17 cellular contexts compared by ENCODE assay signal in genomic region chr20:50238081-50238800, GRCh38. TPM values are rescaled to one million over a fixed set of nuclear protein-coding genes. Genes with fewer than 3 reads are reported as not detected.
A peak's percentile ranks its signal among the peaks of the same experiment; 100 is the strongest.
DNase-seq lines count a peak whose midpoint lies in the region; ATAC-seq, FAIRE-seq and TF ChIP-seq lines count a peak whose summit lies in the region.
"Had no signal": no experiment of that assay in that cellular context is flagged by ENCODE, and none has a peak within 500 bp of the region (broad histone marks: within the 10 kb centered on the region; RNA-seq: fewer than 3 reads in every experiment).

No MANE protein-coding gene starts in this region.

- H3K4me3 ChIP-seq in heart right ventricle (no peak overlapping the region), IMR-90 (ENCODE audit: insufficient read depth, low read depth, low read length) (no peak overlapping the region), H1 (ENCODE audit: extremely low read depth in 1 of 4, insufficient read depth in 2 of 4, low read depth in 3 of 4, low read length in 4 of 4) (no peak overlapping the region), osteoblast (ENCODE audit: insufficient read depth, low read length) (no peak overlapping the region), HAP-1 (no peak overlapping the region), A673 (ENCODE audit: low read depth, low read length, poor library complexity, severe bottlenecking) (no peak overlapping the region)
- H3K4me3 ChIP-seq: Peyer's patch, SK-N-MC had no signal

- H3K9me1 ChIP-seq in IMR-90 (ENCODE audit: insufficient read depth, low read length), result peaks cover 3% of the 10 kb centered on the region; the same call in 1 of the 2 replicates

- peak; percentile 68 for DNase-seq in Right ventricle myocardium inferior (ENCODE audit: missing footprints)
- no peak for DNase-seq in heart right ventricle
- DNase-seq in IMR-90, result no peak
- DNase-seq in H1 (ENCODE audit: low read depth in 1 of 2, low spot score in 2 of 2), result no peak
- peak; percentile 66 for DNase-seq in osteoblast (ENCODE audit: insufficient read length, low spot score, missing footprints)
- DNase-seq in HAP-1 (ENCODE audit: low spot score in 2 of 2), result no peak
- DNase-seq in A673 (ENCODE audit: low spot score), result no peak
- DNase-seq: CD4-positive, alpha-beta memory T cell; HCEC 1CT; KG1; MV-4-11; NCI-H1694 treated with DMSO at 0.1 percent for 48 hours; NCI-H524; Peyer's patch had no signal

- H4K20me1 ChIP-seq in IMR-90 (ENCODE audit: insufficient read depth, low read length) (no peaks in the 10 kb centered on the region), H1 (replicated peaks in 1 of 2; ENCODE audit: control insufficient read depth in 1 of 2, insufficient read depth in 2 of 2, low read length in 2 of 2) (no peaks in the 10 kb centered on the region), osteoblast (ENCODE audit: insufficient read depth, low read length) (no peaks in the 10 kb centered on the region)

- H2AK9ac ChIP-seq in IMR-90 (replicated peaks; ENCODE audit: low read depth, low read length, poor library complexity), result no peak overlapping the region

- H2AK5ac ChIP-seq in IMR-90 (ENCODE audit: low read depth, low read length) (0 out of 2 replicates have a peak overlapping the region, but pooled peaks have one; percentile 8), H1 (ENCODE audit: low read depth, low read length) (no peak overlapping the region)

- H3K79me1 ChIP-seq in IMR-90 (ENCODE audit: low read depth in 1 of 2, low read length in 2 of 2) (no peaks in the 10 kb centered on the region), H1 (ENCODE audit: low read depth, low read length) (no peaks in the 10 kb centered on the region)

- no peak overlapping the region for H2BK15ac ChIP-seq in IMR-90 (ENCODE audit: low read depth, low read length)
- H2BK15ac ChIP-seq in H1 (ENCODE audit: low read length), result no peak overlapping the region

- no peak overlapping the region for H2BK120ac ChIP-seq in IMR-90 (ENCODE audit: low read depth, low read length)
- no peak overlapping the region for H2BK120ac ChIP-seq in H1 (replicated peaks; ENCODE audit: low read depth, low read length)

- H2AFZ ChIP-seq in IMR-90 (replicated peaks; ENCODE audit: low read length, poor library complexity) (no peak overlapping the region), H1 (ENCODE audit: low read length) (0 out of 2 replicates have a peak overlapping the region, but pooled peaks have one; percentile 49), osteoblast (ENCODE audit: low read length) (no peak overlapping the region)

- dilution Hi-C loops in IMR-90 (cut with HindIII; ENCODE audit: low sequenced_read_pairs, unreplicated experiment), result no loop called here

- WGBS in heart right ventricle, 2 donors, result 72 to 76% methylated on average over 19 of the region's 19 CpGs
- WGBS in IMR-90 (ENCODE audit: extremely low coverage in 2 of 2, insufficient read length in 1 of 2), 2 experiments, result 100% methylated on average over 2 of the region's 19 CpGs; no CpG with 5 or more reads in 1 of the 2 experiments
- WGBS in H1 (ENCODE audit: extremely low coverage in 1 of 2, insufficient coverage in 1 of 2, insufficient read length in 1 of 2, insufficient replicate concordance in 2 of 2, low coverage in 1 of 2, low lambda C conversion rate in 2 of 2, missing lambda C conversion rate in 1 of 2), 2 experiments, result 90% methylated on average over 19 of the region's 19 CpGs; no CpG with 5 or more reads in 1 of the 2 experiments

- H3K27ac ChIP-seq in heart right ventricle, result no peak overlapping the region
- no peak overlapping the region for H3K27ac ChIP-seq in IMR-90 (ENCODE audit: insufficient read depth, low read length)
- no peak overlapping the region for H3K27ac ChIP-seq in H1 (ENCODE audit: low read depth, low read length)
- H3K27ac ChIP-seq in osteoblast (ENCODE audit: low read depth, low read length), result no peak overlapping the region
- H3K27ac ChIP-seq in A673 (ENCODE audit: low read depth, low read length, poor library complexity, severe bottlenecking), result no peak overlapping the region
- H3K27ac ChIP-seq: Peyer's patch, SK-N-MC had no signal

- FAIRE-seq in H1 (lab: Jason Lieb, UNC), result no peak
- FAIRE-seq: D721Med had no signal

- H3K4me2 ChIP-seq in IMR-90 (ENCODE audit: low read depth, low read length), result no peak overlapping the region
- H3K4me2 ChIP-seq in H1 (ENCODE audit: insufficient read depth in 1 of 2, low read depth in 2 of 2, low read length in 2 of 2), result no peak overlapping the region
- no peak overlapping the region for H3K4me2 ChIP-seq in osteoblast (ENCODE audit: insufficient read depth, low read length)

- no peak for TF ChIP-seq EP300 in H1 (IDR thresholded peaks at IDR 0.05; ENCODE audit: borderline replicate concordance in 1 of 2, low read depth in 2 of 2, low read length in 2 of 2)

- no peaks in the 10 kb centered on the region; the same call in 1 of the 2 replicates for H3K23me2 ChIP-seq in H1 (ENCODE audit: low read depth, low read length)

- H3K18ac ChIP-seq in IMR-90 (ENCODE audit: low read depth, low read length) (no peak overlapping the region), H1 (ENCODE audit: extremely low read depth, low read length) (no peak overlapping the region)

- H4K5ac ChIP-seq in IMR-90 (ENCODE audit: low read depth, low read length), result no peak overlapping the region
- H4K5ac ChIP-seq in H1 (ENCODE audit: insufficient read length, low read depth, low read length), result no peak overlapping the region

- intact Hi-C loops in Right ventricle myocardium inferior (cut with DNase I), result no loop called here
- intact Hi-C loops in heart right ventricle (cut with DNase I), result no loop called here
- intact Hi-C loops in IMR-90 (cut with micrococcal nuclease), result no loop called here
- intact Hi-C loops in A673 (cut with micrococcal nuclease; ENCODE audit: unreplicated experiment), result no loop called here

- ATAC-seq in Right ventricle myocardium inferior (no peak), heart right ventricle (no peak), IMR-90 (ENCODE audit: low read depth) (no peak), GM19455 (IDR thresholded peaks at IDR 0.05; ENCODE audit: unreplicated experiment) (no peak)

- H2BK12ac ChIP-seq in H1 (ENCODE audit: low read depth, low read length), result no peak overlapping the region

- H3K4me1 ChIP-seq in heart right ventricle (peaks cover 0 to 17% (median 0%) of the 10 kb centered on the region in 9 donors), IMR-90 (ENCODE audit: control insufficient read depth, insufficient read depth, low read length) (peaks cover 4% of the 10 kb centered on the region; the same call in 1 of the 2 replicates), H1 (replicated peaks in 1 of 4; ENCODE audit: control insufficient read depth in 3 of 4, insufficient read depth in 4 of 4, low read length in 3 of 4) (no peaks in the 10 kb centered on the region), osteoblast (ENCODE audit: insufficient read depth, low read length) (peaks cover 2% of the 10 kb centered on the region), HAP-1 (no peaks in the 10 kb centered on the region), A673 (ENCODE audit: insufficient read depth, low read length, poor library complexity, severe bottlenecking) (no peaks in the 10 kb centered on the region)

- H3K9ac ChIP-seq in IMR-90 (ENCODE audit: low read depth, low read length) (no peak overlapping the region), H1 (replicated peaks in 1 of 4; ENCODE audit: extremely low read depth in 1 of 4, low read depth in 3 of 4, low read length in 3 of 4) (no peak overlapping the region)

- H2BK20ac ChIP-seq in IMR-90 (ENCODE audit: low read depth, low read length) (no peak overlapping the region), H1 (ENCODE audit: low read length) (no peak overlapping the region)

- TF ChIP-seq POLR2A in IMR-90 (IDR thresholded peaks at IDR 0.05; ENCODE audit: low read depth, low read length) (no peak), H1 (IDR thresholded peaks at IDR 0.05; ENCODE audit: control extremely low read depth in 1 of 2, low read depth in 2 of 2, low read length in 2 of 2) (no peak)

- TF ChIP-seq RAD21 in IMR-90 (IDR thresholded peaks at IDR 0.05; ENCODE audit: low read length) (no peak), H1 (IDR thresholded peaks at IDR 0.05 in 1 of 2, conservative IDR thresholded peaks at IDR 0.05 in 1 of 2; ENCODE audit: low read depth in 2 of 2, low read length in 2 of 2) (no peak)

- H3K9me3 ChIP-seq in heart right ventricle, result no peaks in the 10 kb centered on the region
- H3K9me3 ChIP-seq in IMR-90 (ENCODE audit: control insufficient read depth, insufficient read depth, low read length), result no peaks in the 10 kb centered on the region
- no peaks in the 10 kb centered on the region for H3K9me3 ChIP-seq in H1 (ENCODE audit: insufficient read depth in 2 of 2, low read depth in 1 of 2, low read length in 1 of 2)
- H3K9me3 ChIP-seq in osteoblast (ENCODE audit: low read depth, low read length), result no peaks in the 10 kb centered on the region
- H3K9me3 ChIP-seq in HAP-1, result no peaks in the 10 kb centered on the region
- H3K9me3 ChIP-seq in A673 (ENCODE audit: low read depth, low read length, poor library complexity, severe bottlenecking), result no peaks in the 10 kb centered on the region
- H3K9me3 ChIP-seq: Peyer's patch had no signal

- H4K8ac ChIP-seq in IMR-90 (ENCODE audit: low read depth in 2 of 2, low read length in 2 of 2) (no peak overlapping the region), H1 (ENCODE audit: extremely low read depth, insufficient read depth, low read length) (no peak overlapping the region)

- TF ChIP-seq CTCF in heart right ventricle (IDR thresholded peaks at IDR 0.05) (no peak), IMR-90 (conservative IDR thresholded peaks at IDR 0.05; ENCODE audit: low read depth, low read length) (no peak), H1 (IDR thresholded peaks at IDR 0.05; ENCODE audit: control extremely low read depth in 1 of 3, insufficient read depth in 1 of 3, low read depth in 1 of 3, low read length in 3 of 3) (peak in 2 of 3 experiments; percentile 10 to 19; a peak in 2 of 4 replicates), osteoblast (IDR thresholded peaks at IDR 0.05; ENCODE audit: extremely low read depth, low read depth, low read length) (no peak), A673 (conservative IDR thresholded peaks at IDR 0.05; ENCODE audit: low read depth, low read length) (no peak)

- H2BK5ac ChIP-seq in IMR-90 (ENCODE audit: low read depth, low read length, poor library complexity, severe bottlenecking) (no peak overlapping the region), H1 (ENCODE audit: low read depth, low read length) (no peak overlapping the region)

- H3K36me3 ChIP-seq in heart right ventricle (no peaks in the 10 kb centered on the region), IMR-90 (ENCODE audit: control insufficient read depth, insufficient read depth, low read length) (no peaks in the 10 kb centered on the region), H1 (ENCODE audit: control insufficient read depth in 2 of 4, insufficient read depth in 4 of 4, low read length in 3 of 4) (no peaks in the 10 kb centered on the region), osteoblast (ENCODE audit: insufficient read depth, low read length) (no peaks in the 10 kb centered on the region), HAP-1 (replicated peaks) (no peaks in the 10 kb centered on the region), A673 (ENCODE audit: insufficient read depth, low read length, poor library complexity, severe bottlenecking) (no peaks in the 10 kb centered on the region)
- H3K36me3 ChIP-seq: Peyer's patch had no signal

- H3K4ac ChIP-seq in IMR-90 (ENCODE audit: low read depth, low read length) (0 out of 2 replicates have a peak overlapping the region, but pooled peaks have one; percentile 4), H1 (replicated peaks; ENCODE audit: insufficient read length, low read depth, low read length) (no peak overlapping the region)

- POLR2A ChIA-PET in IMR-90 (lab: Charles Lee; ENCODE audit: unreplicated experiment) (no interaction called here), H1 (lab: Charles Lee; ENCODE audit: partially characterized antibody) (no interaction called here), A673 (lab: Charles Lee; ENCODE audit: low non-redundant PET) (no interaction called here)

- BruUV-seq in IMR-90 (replicated peaks; lab: Mats Ljungman, UMichigan), result no TSS peak
- BruUV-seq in A673 (replicated peaks; lab: Mats Ljungman, UMichigan), result no TSS peak

- H3K14ac ChIP-seq in IMR-90 (replicated peaks; ENCODE audit: low read depth, low read length) (no peak overlapping the region), H1 (ENCODE audit: insufficient read length) (no peak overlapping the region)

- H3K56ac ChIP-seq in IMR-90 (ENCODE audit: extremely low read depth, insufficient read depth, low read length), result no peak overlapping the region
- no peak overlapping the region for H3K56ac ChIP-seq in H1 (replicated peaks; ENCODE audit: insufficient read length, low read depth, low read length)

- H4K91ac ChIP-seq in IMR-90 (ENCODE audit: insufficient read depth, low read depth, low read length) (no peak overlapping the region), H1 (replicated peaks; ENCODE audit: insufficient read length, low read length) (no peak overlapping the region)

- H3K23ac ChIP-seq in IMR-90 (ENCODE audit: low read depth, low read length) (no peak overlapping the region), H1 (ENCODE audit: insufficient read length) (no peak overlapping the region)

- CTCF ChIA-PET in IMR-90 (lab: Yijun Ruan, JAX) (no interaction called here), H1 (lab: Charles Lee; ENCODE audit: partially characterized antibody) (interaction anchor here (1.0 kb wide), 1 partner anchor 8 kb away, joined by 3 read pairs; no protein-coding TSS in a partner anchor), A673 (lab: Charles Lee) (no interaction called here)

- in situ Hi-C loops in IMR-90 (cut with MboI; ENCODE audit: low sequenced_read_pairs) (no loop called here), HAP-1 (cut with MboI; ENCODE audit: low sequenced_read_pairs) (no loop called here)

- H3K27me3 ChIP-seq in heart right ventricle (peaks cover 0 to 10% (median 0%) of the 10 kb centered on the region in 7 donors), IMR-90 (ENCODE audit: control insufficient read depth, insufficient read depth, low read length) (no peaks in the 10 kb centered on the region), H1 (replicated peaks in 1 of 4; ENCODE audit: control insufficient read depth in 3 of 4, extremely low read depth in 1 of 4, insufficient read depth in 3 of 4, low read length in 3 of 4) (no peaks in the 10 kb centered on the region; a peak in 1 of 7 replicates), osteoblast (ENCODE audit: insufficient read depth, low read length) (no peaks in the 10 kb centered on the region), HAP-1 (ENCODE audit: low read depth) (peaks cover 16% of the 10 kb centered on the region), A673 (replicated peaks; ENCODE audit: insufficient read depth, low read depth, low read length, poor library complexity) (no peaks in the 10 kb centered on the region)
- H3K27me3 ChIP-seq: Peyer's patch had no signal

- H3K79me2 ChIP-seq in H1 (ENCODE audit: control insufficient read depth in 1 of 2, insufficient read depth in 2 of 2, low read length in 2 of 2), result no peaks in the 10 kb centered on the region
- no peaks in the 10 kb centered on the region for H3K79me2 ChIP-seq in osteoblast (ENCODE audit: insufficient read depth, low read length)

RNA-seq across cellular contexts. Expression of gene CEBPB, which starts 47.6 kb away (rescaled TPM):
- total RNA-seq in Right ventricle myocardium inferior (62.4 TPM), heart right ventricle (100 to 1,000 TPM in 1 of 10 donors, 10 to 100 TPM in 9; 28.9 to 104 (median 42.3) TPM), IMR-90 (2012; rRNA removed) (3.4 and 6.9 TPM in 2 replicates), osteoblast (75.7 and 79.3 TPM in 2 replicates), A673 (2021) (130 and 136 TPM in 2 replicates)
- polyA plus RNA-seq in heart right ventricle (10 to 100 TPM; 20.9 to 44.1 TPM), IMR-90 (2012; rRNA removed) (17.4 and 33.6 TPM in 2 replicates), H1 (2011; rRNA removed) (7.1 and 13.1 TPM in 2 replicates)
- polyA plus RNA-seq in IMR-90 (2012; cell fraction: cytosol; rRNA removed), result 18.5 and 103 TPM in 2 replicates
- 98.3 and 167 TPM in 2 replicates for polyA plus RNA-seq in IMR-90 (2012; cell fraction: nucleus; rRNA removed; ENCODE audit: low replicate concordance)
- total RNA-seq in H1 (2021; fragmentation: NEBNext Ultra II Directional; extraction: Animal tissue kit (Norgen Biotek cat#: 25700)), result 24.1 and 24.5 TPM in 2 replicates
- polyA plus RNA-seq in H1 (2011; cell fraction: cytosol; rRNA removed), result 16.1 TPM
- polyA plus RNA-seq in H1 (2011; cell fraction: nucleus; rRNA removed), result 10.5 TPM
- polyA plus RNA-seq in H1 (2012, experiment 1 of 2), result 6.1 to 8.3 TPM (median 7.2 TPM) in 4 replicates
- polyA plus RNA-seq in H1 (2012, experiment 2 of 2), result 4.8 TPM
- 15.1 TPM for polyA plus RNA-seq in H1 (2013, experiment 1 of 2)
- polyA plus RNA-seq in H1 (2013, experiment 2 of 2), result 15.0 TPM
- 1.3 and 1.4 TPM in 2 replicates for polyA minus RNA-seq in H1 (2011; rRNA and poly(A)+ RNA removed)
- polyA minus RNA-seq in H1 (2011; cell fraction: cytosol; rRNA and poly(A)+ RNA removed), result 18.6 TPM
- polyA minus RNA-seq in H1 (2011; cell fraction: nucleus; rRNA and poly(A)+ RNA removed), result 16.1 TPM

Comparison
In these comparisons a context has a peak if more than half of its experiments do, and no peak if none do; other contexts are left out.
1. DNase-seq: peak in Right ventricle myocardium inferior (single experiment) and osteoblast (single experiment); none in heart right ventricle (0 of 2), IMR-90 (single experiment), H1 (0 of 2), HAP-1 (0 of 2) and A673 (single experiment).
2. CTCF ChIP-seq: peak in H1 (2 of 3); none in heart right ventricle (0 of 9), IMR-90 (single experiment), osteoblast (single experiment) and A673 (single experiment).